Comparison of ENCODE assay signal across 24 cellular contexts in genomic region chr20:3412600-3413392, GRCh38.
"Had no signal": no experiment of that assay in that cellular context is flagged by ENCODE, and none has a peak within 500 bp of the region (broad histone marks: within the 10 kb centered on the region; RNA-seq: fewer than 3 reads in every experiment).

No MANE protein-coding gene starts in this region.

- FAIRE-seq: colon, endothelial cell of umbilical vein, frontal cortex, kidney had no signal

- H3K27ac ChIP-seq: coronary artery, dorsolateral prefrontal cortex, esophagus muscularis mucosa, foreskin keratinocyte, gastroesophageal sphincter, heart left ventricle, hepatocyte, left ventricle myocardium inferior, lower lobe of right lung had no signal

- H3K79me2 ChIP-seq: hepatocyte had no signal

- H3K27me3 ChIP-seq: dorsolateral prefrontal cortex, esophagus muscularis mucosa, foreskin keratinocyte, heart left ventricle, hepatocyte had no signal

- H2AFZ ChIP-seq: hepatocyte had no signal

- H3K4me2 ChIP-seq: hepatocyte had no signal

- H3K36me3 ChIP-seq: esophagus muscularis mucosa, gastroesophageal sphincter, heart left ventricle, left ventricle myocardium inferior, lower lobe of right lung had no signal

- ATAC-seq: foreskin keratinocyte, gastroesophageal sphincter, heart left ventricle, left colon, lower lobe of right lung, mucosa of descending colon had no signal

- H3K4me3 ChIP-seq: coronary artery, dorsolateral prefrontal cortex, esophagus muscularis mucosa, gastroesophageal sphincter, heart left ventricle, hepatocyte, left ventricle myocardium inferior, lower lobe of right lung, mucosa of descending colon had no signal

- H3K4me3 Mint-ChIP-seq: immature natural killer cell, mesothelial cell of epicardium had no signal

- H3K4me1 ChIP-seq: foreskin keratinocyte, lower lobe of right lung had no signal

- DNase-seq: dermis blood vessel endothelial cell; dorsolateral prefrontal cortex; effector CD4-positive, alpha-beta T cell; effector memory CD4-positive, alpha-beta T cell; foreskin keratinocyte; heart left ventricle; hypothalamus; immature natural killer cell; islet precursor cell; kidney; kidney glomerular epithelial cell; left colon; left ventricle myocardium inferior; lower lobe of right lung; mesenchymal stem cell; mucosa of descending colon had no signal

- H3K27ac Mint-ChIP-seq: immature natural killer cell, mesothelial cell of epicardium had no signal

- H3K9me3 ChIP-seq: esophagus muscularis mucosa, gastroesophageal sphincter, left ventricle myocardium inferior, lower lobe of right lung, mucosa of descending colon had no signal

- H3K36me3 Mint-ChIP-seq: immature natural killer cell, mesothelial cell of epicardium had no signal
